ENCODE assay signal across 21 cellular contexts in genomic region chr16:3602320-3602653, GRCh38. TPM values are rescaled to one million over a fixed set of nuclear protein-coding genes. Genes with fewer than 3 reads are reported as not detected.
"Had no signal": no experiment of that assay in that cellular context is flagged by ENCODE, and none has a peak within 500 bp of the region (broad histone marks: within the 10 kb centered on the region; RNA-seq: fewer than 3 reads in every experiment).

No MANE protein-coding gene starts in this region.

- H3K4me3 ChIP-seq: coronary artery, esophagus squamous epithelium, left lung, lung, pancreas, skin epidermis, spleen, testis, tibial artery had no signal

- H3K9me3 ChIP-seq: esophagus squamous epithelium, neutrophil, pancreas, testis, tibial artery had no signal

- H3K4me1 ChIP-seq: esophagus squamous epithelium, left lung, pancreas, testis, tibial artery had no signal

- H3K27me3 ChIP-seq: esophagus squamous epithelium, left lung, neutrophil, pancreas, spleen, testis, tibial artery had no signal

- H3K36me3 ChIP-seq: pancreas had no signal

- ATAC-seq: left lung; natural killer cell; pancreas; stimulated activated memory B cell treated with anti-CD40 and anti-IgM and Interleukin-4, amounts not matched to agents 10 μg/mL and 1 μg/mL and 100 μg/mL, for 72 hours; stimulated activated naive CD8-positive, alpha-beta T cell treated with anti-CD3 and anti-CD28 coated beads, Interleukin-15, Interleukin-2, amounts not matched to agents 100 U/mL and 50 U/mL, for 24 hours had no signal

- H3K27ac ChIP-seq: coronary artery, esophagus squamous epithelium, left lung, neutrophil, pancreas, spleen, testis, tibial artery had no signal

- DNase-seq: central memory CD4-positive, alpha-beta T cell; dermis blood vessel endothelial cell; effector memory CD4-positive, alpha-beta T cell; erythroblast; esophagus squamous epithelium; foreskin melanocyte; glutamatergic neuron; natural killer cell; pancreas; spleen; stimulated activated CD4-positive, alpha-beta T cell treated with anti-CD3 and anti-CD28 coated beads, Interleukin-4, amount 100 ng/mL, for 4 hours; stimulated activated naive CD8-positive, alpha-beta T cell treated with anti-CD3 and anti-CD28 coated beads, Interleukin-15, Interleukin-2, amounts not matched to agents 100 U/mL and 50 U/mL, for 24 hours; testis; tibial artery had no signal

RNA-seq across cellular contexts. Expression of gene NLRC3, which starts 25.1 kb away (rescaled TPM):
- polyA plus RNA-seq: keratinocyte had no signal
